In the genomic region with DNA sequence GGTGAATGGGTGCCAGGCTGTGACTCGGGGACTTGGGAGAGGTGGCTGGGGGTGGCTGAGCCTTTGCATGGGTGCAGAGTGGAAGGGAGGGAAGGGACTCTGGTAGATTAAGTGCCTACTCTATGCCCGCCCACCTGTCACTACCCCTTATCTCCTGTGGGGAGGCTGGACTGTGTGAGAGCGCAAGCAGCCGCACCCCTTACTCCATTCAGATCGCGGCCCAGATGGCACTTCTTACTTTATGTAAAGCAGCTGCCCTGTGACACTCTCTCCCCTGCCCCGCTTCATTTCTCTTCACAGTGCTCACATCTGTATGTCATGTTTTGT, we compare ENCODE assay signal across 25 cellular contexts. TPM values are rescaled to one million over a fixed set of nuclear protein-coding genes. Genes with fewer than 3 reads are reported as not detected.
DNase-seq lines count a peak whose midpoint lies in the region; ATAC-seq and TF ChIP-seq lines count a peak whose summit lies in the region.
"Had no signal": no experiment of that assay in that cellular context is flagged by ENCODE, and none has a peak within 500 bp of the region (broad histone marks: within the 10 kb centered on the region; RNA-seq: fewer than 3 reads in every experiment).

No MANE protein-coding gene starts in this region.

- H3K27me3 ChIP-seq in BLaER1 treated with 17β-estradiol and CSF1 and Interleukin-3, amounts not matched to agents 10 nM and 100 nM: peaks cover 0 to 19% (median 7%) of the 10 kb centered on the region in 11 experiments; a peak in 9 of 22 replicates
- H3K27me3 ChIP-seq in OCI-LY1 (ENCODE audit: insufficient read depth, low read length): no peaks in the 10 kb centered on the region
- H3K27me3 ChIP-seq: colonic mucosa had no signal

- TF ChIP-seq CTCF in HEK293 (tag by site-specific recombination; IDR thresholded peaks at IDR 0.05) (no peak), OCI-LY1 (IDR thresholded peaks at IDR 0.05; ENCODE audit: low read length) (no peak)

- DNase-seq in memory B cell (ENCODE audit: low spot score in 2 of 2): peak; percentile 40 to 61
- no peak for DNase-seq in sciatic nerve (ENCODE audit: low spot score)
- DNase-seq in C1 segment of cervical spinal cord (lab: John Stamatoyannopoulos, UW): no peak
- DNase-seq in HCEC 1CT: no peak
- DNase-seq: activated CD4-positive, CD25-positive, alpha-beta regulatory T cell treated with anti-CD3 and anti-CD28 coated beads, Interleukin-2, amount 50 U/mL, for 72 hours; activated naive CD4-positive, alpha-beta T cell; activated T-cell treated with anti-CD3 and anti-CD28 coated beads, Interleukin-2, amount 50 U/mL, for 1 hour; colonic mucosa; KBM-7; kidney glomerular epithelial cell; NCI-H1930; NCI-H510A; stimulated activated CD4-positive, alpha-beta T cell treated with anti-CD3 and anti-CD28 coated beads, Interleukin-4, amount 100 ng/mL, for 1 hour; stimulated activated naive CD8-positive, alpha-beta T cell treated with anti-CD3 and anti-CD28 coated beads, Interleukin-15, amount 100 ng/mL, for 72 hours; transverse colon had no signal

- intact Hi-C loops in sciatic nerve (cut with DNase I): no loop called here

- no peaks in the 10 kb centered on the region for H3K79me2 ChIP-seq in OCI-LY1 (ENCODE audit: insufficient read depth, low read length)

- ATAC-seq in memory B cell (ENCODE audit: low read depth): peak; percentile 83
- ATAC-seq in sciatic nerve: no peak
- ATAC-seq in HG02642 (IDR thresholded peaks at IDR 0.05; ENCODE audit: poor library complexity, unreplicated experiment): no peak

- no peak overlapping the region for H3K27ac ChIP-seq in BLaER1 treated with 17β-estradiol and CSF1 and Interleukin-3, amounts not matched to agents 10 nM and 100 nM
- H3K27ac ChIP-seq in HEK293 (ENCODE audit: extremely low read depth, low read depth, low read length) (no peak overlapping the region), OCI-LY1 (ENCODE audit: low read depth, low read length, poor library complexity, severe bottlenecking) (peak overlapping the region; percentile 96)
- H3K27ac ChIP-seq: colonic mucosa, transverse colon had no signal

- H3K36me3 ChIP-seq in BLaER1 treated with 17β-estradiol and CSF1 and Interleukin-3, amounts not matched to agents 10 nM and 100 nM: no peaks in the 10 kb centered on the region
- H3K36me3 ChIP-seq in HEK293 (ENCODE audit: control insufficient read depth in 2 of 2, insufficient read depth in 1 of 2, low read length in 2 of 2) (no peaks in the 10 kb centered on the region), OCI-LY1 (ENCODE audit: insufficient read depth, low read length) (no peaks in the 10 kb centered on the region)
- H3K36me3 ChIP-seq: colonic mucosa, transverse colon had no signal

- POLR2A ChIA-PET in HEK293 (lab: Yijun Ruan, JAX): interaction anchor here (0.6 to 1.8 kb wide), 6 partner anchors 12 to 62 kb away, joined by 3 to 9 read pairs (median 4); a partner anchor contains a TSS

- peaks cover 29% of the 10 kb centered on the region for H3K4me1 Mint-ChIP-seq in memory B cell

- H2AFZ ChIP-seq in OCI-LY1 (ENCODE audit: low read length): no peak overlapping the region

- H3K36me3 Mint-ChIP-seq in memory B cell: no peaks in the 10 kb centered on the region

- 0 out of 22 replicates have a peak overlapping the region, but pooled peaks of 1 of the 11 experiments have one; percentile 7 for H3K9ac ChIP-seq in BLaER1 treated with 17β-estradiol and CSF1 and Interleukin-3, amounts not matched to agents 10 nM and 100 nM
- peak overlapping the region; percentile 55 for H3K9ac ChIP-seq in OCI-LY1 (ENCODE audit: low read length)

- no peak overlapping the region for H3K4me3 ChIP-seq in BLaER1 treated with 17β-estradiol and CSF1 and Interleukin-3, amounts not matched to agents 10 nM and 100 nM
- H3K4me3 ChIP-seq in HEK293 (ENCODE audit: low read depth, low read length) (no peak overlapping the region), OCI-LY1 (ENCODE audit: low read depth, low read length, poor library complexity, severe bottlenecking) (peak overlapping the region; percentile 39)
- H3K4me3 ChIP-seq: colonic mucosa, transverse colon had no signal

- H4K20me1 ChIP-seq in BLaER1 treated with 17β-estradiol and CSF1 and Interleukin-3, amounts not matched to agents 10 nM and 100 nM: peaks cover 0 to 9% (median 0%) of the 10 kb centered on the region in 11 experiments; a peak in 1 of 22 replicates
- H4K20me1 ChIP-seq in OCI-LY1 (ENCODE audit: insufficient read depth, low read length): no peaks in the 10 kb centered on the region

- no peaks in the 10 kb centered on the region for H3K27me3 Mint-ChIP-seq in memory B cell

- CTCF ChIA-PET in HEK293 (lab: Yijun Ruan, JAX): interaction anchor here (0.5 to 5.0 kb wide), 29 partner anchors 8 to 701 kb away, joined by 3 to 59 read pairs (median 8); a partner anchor contains a TSS

- no peaks in the 10 kb centered on the region for H3K9me3 ChIP-seq in BLaER1 treated with 17β-estradiol and CSF1 and Interleukin-3, amounts not matched to agents 10 nM and 100 nM (replicated peaks in 1 of 11)
- H3K9me3 ChIP-seq in HEK293 (ENCODE audit: control insufficient read depth, insufficient read depth, low read depth, low read length): no peaks in the 10 kb centered on the region
- H3K9me3 ChIP-seq in OCI-LY1 (ENCODE audit: low read length): no peaks in the 10 kb centered on the region
- H3K9me3 ChIP-seq: colonic mucosa, transverse colon had no signal

- peaks cover 11 to 70% (median 40%) of the 10 kb centered on the region in 10 experiments for H3K4me1 ChIP-seq in BLaER1 treated with 17β-estradiol and CSF1 and Interleukin-3, amounts not matched to agents 10 nM and 100 nM
- H3K4me1 ChIP-seq in HEK293 (ENCODE audit: control insufficient read depth, insufficient read depth, low read length) (no peaks in the 10 kb centered on the region), OCI-LY1 (ENCODE audit: insufficient read depth, low read length, severe bottlenecking) (peaks cover 51% of the 10 kb centered on the region)
- H3K4me1 ChIP-seq: colonic mucosa had no signal

- H3F3A ChIP-seq in OCI-LY1 (ENCODE audit: insufficient read depth, low read length): peaks cover 3% of the 10 kb centered on the region

- peaks cover 1% of the 10 kb centered on the region for H3K9me3 Mint-ChIP-seq in memory B cell
- H3K9me3 Mint-ChIP-seq: stimulated activated naive CD8-positive, alpha-beta T cell treated with anti-CD3 and anti-CD28 coated beads, Interleukin-15, amount 100 ng/mL, for 72 hours had no signal

- no peaks in the 10 kb centered on the region for H3K9me2 ChIP-seq in OCI-LY1 (ENCODE audit: low read depth, low read length)

- H3K4me2 ChIP-seq in BLaER1 treated with 17β-estradiol and CSF1 and Interleukin-3, amounts not matched to agents 10 nM and 100 nM: peak overlapping the region in 7 of 11 experiments; percentile 19 to 49 (median 35); a peak in 11 of 22 replicates
- H3K4me2 ChIP-seq in OCI-LY1 (ENCODE audit: low read length): peak overlapping the region; percentile 74

- H3K27ac Mint-ChIP-seq in memory B cell: peak overlapping the region; percentile 70
- H3K27ac Mint-ChIP-seq: stimulated activated naive CD8-positive, alpha-beta T cell treated with anti-CD3 and anti-CD28 coated beads, Interleukin-15, amount 100 ng/mL, for 72 hours had no signal

- peak overlapping the region; percentile 58 for H3K4me3 Mint-ChIP-seq in memory B cell
- H3K4me3 Mint-ChIP-seq: activated CD8-positive, alpha-beta T cell treated with anti-CD3 and anti-CD28 coated beads, Interleukin-2, amount 10 ng/mL, durations not matched to agents 7 days and 5 days; stimulated activated naive CD8-positive, alpha-beta T cell treated with anti-CD3 and anti-CD28 coated beads, Interleukin-15, amount 100 ng/mL, for 72 hours had no signal

TF ChIP-seq in HEK293, 187 proteins besides CTCF, POLR2A, EP300 and RAD21:
- TF ChIP-seq KLF16 (tag by site-specific recombination; IDR thresholded peaks at IDR 0.05) (no peak), EGR2 (tag by site-specific recombination; IDR thresholded peaks at IDR 0.05; ENCODE audit: low read depth) (0 out of 2 replicates have a peak, but pooled peaks have one; percentile 11), ZNF248 (tag by site-specific recombination; IDR thresholded peaks at IDR 0.05) (no peak)

RNA-seq across cellular contexts. Expression of a gene that starts 2.9 kb away (rescaled TPM):
- total RNA-seq in sciatic nerve: not detected
- total RNA-seq: activated CD8-positive, alpha-beta T cell treated with anti-CD3 and anti-CD28 coated beads, Interleukin-2, amount 10 ng/mL, durations not matched to agents 7 days and 5 days; bronchial epithelial cell; colonic mucosa; H4; lung microvascular endothelial cell; myocyte; renal cortical epithelial cell; transverse colon had no signal

RNA-seq across cellular contexts. Expression of a gene that starts 27.3 kb away (rescaled TPM):
- 0.89 TPM for total RNA-seq in sciatic nerve
- total RNA-seq: activated CD8-positive, alpha-beta T cell treated with anti-CD3 and anti-CD28 coated beads, Interleukin-2, amount 10 ng/mL, durations not matched to agents 7 days and 5 days; bronchial epithelial cell; colonic mucosa had no signal

RNA-seq across cellular contexts. Expression of a gene that starts 28.7 kb away (rescaled TPM):
- total RNA-seq in sciatic nerve: 33.0 TPM
- total RNA-seq: activated CD8-positive, alpha-beta T cell treated with anti-CD3 and anti-CD28 coated beads, Interleukin-2, amount 10 ng/mL, durations not matched to agents 7 days and 5 days had no signal

RNA-seq across cellular contexts. Expression of a gene that starts 32.3 kb away (rescaled TPM):
- total RNA-seq in sciatic nerve: not detected
- total RNA-seq: activated CD8-positive, alpha-beta T cell treated with anti-CD3 and anti-CD28 coated beads, Interleukin-2, amount 10 ng/mL, durations not matched to agents 7 days and 5 days; bronchial epithelial cell; colonic mucosa; H4; lung microvascular endothelial cell; myocyte; renal cortical epithelial cell; transverse colon had no signal

RNA-seq across cellular contexts. Expression of a gene that starts 34.2 kb away (rescaled TPM):
- total RNA-seq in sciatic nerve: not detected
- total RNA-seq: activated CD8-positive, alpha-beta T cell treated with anti-CD3 and anti-CD28 coated beads, Interleukin-2, amount 10 ng/mL, durations not matched to agents 7 days and 5 days; bronchial epithelial cell; colonic mucosa; H4; lung microvascular endothelial cell; myocyte; renal cortical epithelial cell; transverse colon had no signal

Comparison
In these comparisons a context has a peak if more than half of its experiments do, and no peak if none do; other contexts are left out.
1. DNase-seq: peak in memory B cell (2 of 2); none in sciatic nerve (single experiment), C1 segment of cervical spinal cord (0 of 14) and HCEC 1CT (single experiment).